Comparison of ENCODE assay signal across 2 cellular contexts in genomic region chr18:23071285-23071684, GRCh38.
TF ChIP-seq lines count a peak whose summit lies in the region.

No MANE protein-coding gene starts in this region.

TF ChIP-seq in HepG2, 621 proteins besides CTCF, POLR2A, EP300 and RAD21:
- no peak for TF ChIP-seq SNAPC4 (CRISPR knock-in tag; IDR thresholded peaks at IDR 0.05)
TF ChIP-seq in HepG2: peak in this region for 0.

TF ChIP-seq in GM12878, 131 proteins besides CTCF, POLR2A, EP300 and RAD21 (continued from another document):
- TF ChIP-seq ZBTB4 (CRISPR knock-in tag; IDR thresholded peaks at IDR 0.05) (no peak), IKZF2 (IDR thresholded peaks at IDR 0.05) (peak in 1 of 2 experiments; percentile 38; a peak in 1 of 4 replicates), ZBED1 (IDR thresholded peaks at IDR 0.05; ENCODE audit: borderline replicate concordance) (no peak), GABPA (IDR thresholded peaks at IDR 0.05; ENCODE audit: low read depth) (peak; percentile 48; the same call in 1 of the 2 replicates), SP1 (IDR thresholded peaks at IDR 0.05; ENCODE audit: low read depth, low read length) (peak; percentile 30), MEF2B (IDR thresholded peaks at IDR 0.05; ENCODE audit: partially characterized antibody, poor library complexity, severe bottlenecking) (peak; percentile 40), MYC (IDR thresholded peaks at IDR 0.05; ENCODE audit: insufficient read depth, insufficient read length, insufficient replicate concordance, low read length, severe bottlenecking) (no peak), BCL3 (IDR thresholded peaks at IDR 0.05; ENCODE audit: borderline replicate concordance, insufficient read depth, low read depth, low read length, poor library complexity, severe bottlenecking) (no peak), ELK1 (IDR thresholded peaks at IDR 0.05; ENCODE audit: low read depth, low read length) (no peak), TCF12 (IDR thresholded peaks at IDR 0.05; ENCODE audit: low read depth, low read length) (no peak), NBN (IDR thresholded peaks at IDR 0.05) (peak; percentile 56; the same call in 1 of the 2 replicates), ETV6 (conservative IDR thresholded peaks at IDR 0.05 in 1 of 2, IDR thresholded peaks at IDR 0.05 in 1 of 2; ENCODE audit: borderline replicate concordance in 1 of 2, low read depth in 1 of 2) (peak in 1 of 2 experiments; percentile 53; a peak in 1 of 4 replicates), SIX5 (IDR thresholded peaks at IDR 0.05; ENCODE audit: low read depth, low read length, severe bottlenecking) (no peak), RELB (IDR thresholded peaks at IDR 0.05; ENCODE audit: low read depth) (no peak), PAX5 (IDR thresholded peaks at IDR 0.05; ENCODE audit: borderline replicate concordance, low read depth, low read length) (0 out of 2 replicates have a peak, but pooled peaks have one; percentile 40), BMI1 (IDR thresholded peaks at IDR 0.05; ENCODE audit: borderline replicate concordance) (no peak), NFIC (IDR thresholded peaks at IDR 0.05; ENCODE audit: low read depth, low read length) (0 out of 2 replicates have a peak, but pooled peaks have one; percentile 35), FOXM1 (IDR thresholded peaks at IDR 0.05; ENCODE audit: low read depth, low read length) (no peak), CHD2 (IDR thresholded peaks at IDR 0.05; ENCODE audit: borderline replicate concordance, low read depth, low read length) (no peak), CREB1 (IDR thresholded peaks at IDR 0.05; ENCODE audit: low read depth) (no peak), NR2F1 (conservative IDR thresholded peaks at IDR 0.05) (0 out of 2 replicates have a peak, but pooled peaks have one; percentile 17), BHLHE40 (IDR thresholded peaks at IDR 0.05; ENCODE audit: borderline replicate concordance in 1 of 2, low read depth in 2 of 2, low read length in 1 of 2) (peak in 1 of 2 experiments; percentile 57; a peak in 1 of 4 replicates), LARP7 (IDR thresholded peaks at IDR 0.05) (no peak), ZNF687 (IDR thresholded peaks at IDR 0.05) (peak; percentile 84), MTA2 (IDR thresholded peaks at IDR 0.05; ENCODE audit: low read depth) (peak; percentile 15; the same call in 1 of the 2 replicates), PBX3 (IDR thresholded peaks at IDR 0.05; ENCODE audit: insufficient replicate concordance, low read depth, low read length) (no peak), SPI1 (IDR thresholded peaks at IDR 0.05; ENCODE audit: borderline replicate concordance, insufficient read depth, low read depth, low read length) (peak; percentile 56; the same call in 1 of the 2 replicates), STAT3 (IDR thresholded peaks at IDR 0.05; ENCODE audit: low read depth, low read length) (no peak), SIN3A (IDR thresholded peaks at IDR 0.05; ENCODE audit: low read depth, low read length) (no peak), PAX8 (IDR thresholded peaks at IDR 0.05) (no peak)
- TF ChIP-seq, protein P1, sequence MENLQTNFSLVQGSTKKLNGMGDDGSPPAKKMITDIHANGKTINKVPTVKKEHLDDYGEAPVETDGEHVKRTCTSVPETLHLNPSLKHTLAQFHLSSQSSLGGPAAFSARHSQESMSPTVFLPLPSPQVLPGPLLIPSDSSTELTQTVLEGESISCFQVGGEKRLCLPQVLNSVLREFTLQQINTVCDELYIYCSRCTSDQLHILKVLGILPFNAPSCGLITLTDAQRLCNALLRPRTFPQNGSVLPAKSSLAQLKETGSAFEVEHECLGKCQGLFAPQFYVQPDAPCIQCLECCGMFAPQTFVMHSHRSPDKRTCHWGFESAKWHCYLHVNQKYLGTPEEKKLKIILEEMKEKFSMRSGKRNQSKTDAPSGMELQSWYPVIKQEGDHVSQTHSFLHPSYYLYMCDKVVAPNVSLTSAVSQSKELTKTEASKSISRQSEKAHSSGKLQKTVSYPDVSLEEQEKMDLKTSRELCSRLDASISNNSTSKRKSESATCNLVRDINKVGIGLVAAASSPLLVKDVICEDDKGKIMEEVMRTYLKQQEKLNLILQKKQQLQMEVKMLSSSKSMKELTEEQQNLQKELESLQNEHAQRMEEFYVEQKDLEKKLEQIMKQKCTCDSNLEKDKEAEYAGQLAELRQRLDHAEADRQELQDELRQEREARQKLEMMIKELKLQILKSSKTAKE (IDR thresholded peaks at IDR 0.05; ENCODE audit: low read depth, poor library complexity, severe bottlenecking): peak; percentile 35
- TF ChIP-seq, protein P2, sequence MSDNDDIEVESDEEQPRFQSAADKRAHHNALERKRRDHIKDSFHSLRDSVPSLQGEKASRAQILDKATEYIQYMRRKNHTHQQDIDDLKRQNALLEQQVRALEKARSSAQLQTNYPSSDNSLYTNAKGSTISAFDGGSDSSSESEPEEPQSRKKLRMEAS (IDR thresholded peaks at IDR 0.05; ENCODE audit: low read depth, low read length): 0 out of 2 replicates have a peak, but pooled peaks have one; percentile 36
- TF ChIP-seq, protein P3, sequence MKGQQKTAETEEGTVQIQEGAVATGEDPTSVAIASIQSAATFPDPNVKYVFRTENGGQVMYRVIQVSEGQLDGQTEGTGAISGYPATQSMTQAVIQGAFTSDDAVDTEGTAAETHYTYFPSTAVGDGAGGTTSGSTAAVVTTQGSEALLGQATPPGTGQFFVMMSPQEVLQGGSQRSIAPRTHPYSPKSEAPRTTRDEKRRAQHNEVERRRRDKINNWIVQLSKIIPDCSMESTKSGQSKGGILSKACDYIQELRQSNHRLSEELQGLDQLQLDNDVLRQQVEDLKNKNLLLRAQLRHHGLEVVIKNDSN (IDR thresholded peaks at IDR 0.05; ENCODE audit: borderline replicate concordance, extremely low read length, insufficient read depth, low read depth, low read length): peak; percentile 59
